Comparison of ENCODE assay signal across 24 cellular contexts in genomic region chr7:42020067-42020466, GRCh38.
DNase-seq lines count a peak whose midpoint lies in the region; ATAC-seq and TF ChIP-seq lines count a peak whose summit lies in the region.
"Had no signal": no experiment of that assay in that cellular context is flagged by ENCODE, and none has a peak within 500 bp of the region (broad histone marks: within the 10 kb centered on the region; RNA-seq: fewer than 3 reads in every experiment).

No MANE protein-coding gene starts in this region.

- H3K4me1 Mint-ChIP-seq in brain = peaks cover 54% of the 10 kb centered on the region
- H3K4me1 Mint-ChIP-seq: CD4-positive, alpha-beta memory T cell had no signal

- H3K36me3 ChIP-seq in ovary = no peaks in the 10 kb centered on the region
- H3K36me3 ChIP-seq: Peyer's patch had no signal

- peaks cover 0 to 2% of the 10 kb centered on the region in 2 donors for H3K9me3 ChIP-seq in ovary
- H3K9me3 ChIP-seq: Peyer's patch had no signal

- no peak for ATAC-seq in HG02938 (IDR thresholded peaks at IDR 0.05; ENCODE audit: unreplicated experiment)
- ATAC-seq: HepG2 had no signal

- H3K27ac ChIP-seq in ovary = no peak overlapping the region
- H3K27ac ChIP-seq: Peyer's patch had no signal

- H3K27me3 ChIP-seq in ovary = no peaks in the 10 kb centered on the region
- H3K27me3 ChIP-seq: Peyer's patch had no signal

- TF ChIP-seq POLR2A in ovary (IDR thresholded peaks at IDR 0.05) = no peak

- intact Hi-C loops in ovary (cut with DNase I) = no loop called here

- peak overlapping the region in 3 of 5 experiments; percentile 21 to 57 (median 36) for H3K27ac Mint-ChIP-seq in brain
- H3K27ac Mint-ChIP-seq: CD4-positive, alpha-beta memory T cell had no signal

- no peaks in the 10 kb centered on the region for H3K27me3 Mint-ChIP-seq in brain

- no peak overlapping the region for H3K4me3 Mint-ChIP-seq in brain
- H3K4me3 Mint-ChIP-seq: CD4-positive, alpha-beta memory T cell had no signal

- H3K4me1 ChIP-seq in ovary (ENCODE audit: insufficient read depth) = peaks cover 5% of the 10 kb centered on the region
- H3K4me1 ChIP-seq: Peyer's patch had no signal

- H3K4me3 ChIP-seq in AG10803 (ENCODE audit: low read length) = no peak overlapping the region
- no peak overlapping the region for H3K4me3 ChIP-seq in ovary
- H3K4me3 ChIP-seq: Peyer's patch had no signal

- H3K36me3 Mint-ChIP-seq in brain = peaks cover 86% of the 10 kb centered on the region
- H3K36me3 Mint-ChIP-seq: CD4-positive, alpha-beta memory T cell had no signal

- TF ChIP-seq EP300 in ovary (IDR thresholded peaks at IDR 0.05) = no peak

- no peak for TF ChIP-seq CTCF in AG10803 (conservative IDR thresholded peaks at IDR 0.05; ENCODE audit: low read length)
- no peak for TF ChIP-seq CTCF in brain (conservative IDR thresholded peaks at IDR 0.05)
- TF ChIP-seq CTCF in ovary (IDR thresholded peaks at IDR 0.05) = no peak

- DNase-seq in AG10803 (ENCODE audit: low read depth) = peak; percentile 25
- DNase-seq in kidney tubule cell (ENCODE audit: low spot score) = peak; percentile 6
- peak; percentile 30 for DNase-seq in renal cortical epithelial cell (ENCODE audit: low read depth)
- no peak for DNase-seq in stimulated activated naive CD4-positive, alpha-beta T cell treated with Interleukin-2 at 50 U/mL for 16 hours (lab: John Stamatoyannopoulos, UW)
- no peak for DNase-seq in ovary
- no peak for DNase-seq in SIG-M5 (lab: John Stamatoyannopoulos, UW)
- DNase-seq: C1 segment of cervical spinal cord; CD4-positive, alpha-beta memory T cell; COR-L47; DMS53; H7; Karpas-422; NCI-H1092; NCI-H1417 treated with DMSO at 0.1 percent for 48 hours; NCI-H1694 treated with DMSO at 0.1 percent for 48 hours; NCI-H2081; NCI-H2227 treated with DMSO at 0.1 percent for 48 hours; NCI-H510A; NCI-H69; OCI-M1; Peyer's patch had no signal

- 59 to 71% (median 71%) methylated on average over 7 of the region's 7 CpGs for WGBS in ovary, 3 donors

- peaks cover 11 to 18% (median 14%) of the 10 kb centered on the region in 5 experiments for H3K9me3 Mint-ChIP-seq in brain

Comparison
In these comparisons a context has a peak if more than half of its experiments do, and no peak if none do; other contexts are left out.
1. DNase-seq: peak in AG10803 (single experiment), kidney tubule cell (single experiment) and renal cortical epithelial cell (single experiment); none in stimulated activated naive CD4-positive, alpha-beta T cell treated with Interleukin-2 at 50 U/mL for 16 hours (single experiment), ovary (0 of 5) and SIG-M5 (single experiment).